ENCODE assay signal across 8 cellular contexts in genomic region chr10:43396061-43396927, GRCh38. TPM values are rescaled to one million over a fixed set of nuclear protein-coding genes. Genes with fewer than 3 reads are reported as not detected.
DNase-seq lines count a peak whose midpoint lies in the region; ATAC-seq and TF ChIP-seq lines count a peak whose summit lies in the region.

No MANE protein-coding gene starts in this region.

- peaks cover 73% of the 10 kb centered on the region for H3K36me3 Mint-ChIP-seq in activated naive CD4-positive, alpha-beta T cell treated with anti-CD3 and anti-CD28 coated beads for 36 hours (ENCODE audit: low read depth)

- peak overlapping the region; percentile 84 for H2AFZ ChIP-seq in neuron (ENCODE audit: low read depth, low read length)

- TF ChIP-seq CTCF in HL-60 (IDR thresholded peaks at IDR 0.05; ENCODE audit: insufficient read depth, low read length) = no peak

- WGBS in thymus = 17% methylated on average over 71 of the region's 71 CpGs

- peak overlapping the region; percentile 89 for H3K4me3 Mint-ChIP-seq in activated naive CD4-positive, alpha-beta T cell treated with anti-CD3 and anti-CD28 coated beads for 36 hours

- H3K27ac ChIP-seq in HL-60 (replicated peaks) (peak overlapping the region; percentile 96), thymus (ENCODE audit: low read depth) (peak overlapping the region; percentile 95)

- H3K4me3 ChIP-seq in HL-60 (replicated peaks; ENCODE audit: insufficient read depth, low read length) (peak overlapping the region; percentile 66), neuron (ENCODE audit: low read length) (peak overlapping the region; percentile 68), thymus (ENCODE audit: low read length) (peak overlapping the region; percentile 75)

- no peaks in the 10 kb centered on the region for H3K27me3 Mint-ChIP-seq in activated naive CD4-positive, alpha-beta T cell treated with anti-CD3 and anti-CD28 coated beads for 36 hours (ENCODE audit: low read depth)

- H3K9me3 Mint-ChIP-seq in activated naive CD4-positive, alpha-beta T cell treated with anti-CD3 and anti-CD28 coated beads for 36 hours = no peaks in the 10 kb centered on the region

- H3K4me1 ChIP-seq in neuron (ENCODE audit: insufficient read depth, low read length) (peaks cover 17% of the 10 kb centered on the region), thymus (ENCODE audit: control insufficient read depth, insufficient read depth, low read length) (peaks cover 32% of the 10 kb centered on the region)

- CTCF ChIA-PET in activated naive CD4-positive, alpha-beta T cell treated with anti-CD3 and anti-CD28 coated beads for 36 hours (lab: Charles Lee) = interaction anchor here (0.9 kb wide), 1 partner anchor 11 kb away, joined by 3 read pairs; no protein-coding TSS in a partner anchor

- H3K9me3 ChIP-seq in neuron (ENCODE audit: low read length) (no peaks in the 10 kb centered on the region), thymus (ENCODE audit: control insufficient read depth) (no peaks in the 10 kb centered on the region)

- H3K36me3 ChIP-seq in neuron (ENCODE audit: insufficient read depth, low read length) = peaks cover 51% of the 10 kb centered on the region
- peaks cover 27% of the 10 kb centered on the region for H3K36me3 ChIP-seq in thymus (ENCODE audit: control insufficient read depth, insufficient read depth)

- peaks cover 75% of the 10 kb centered on the region for H3K4me1 Mint-ChIP-seq in activated naive CD4-positive, alpha-beta T cell treated with anti-CD3 and anti-CD28 coated beads for 36 hours (ENCODE audit: low read depth)

- intact Hi-C loops in activated naive CD4-positive, alpha-beta T cell treated with anti-CD3 and anti-CD28 coated beads for 36 hours (cut with micrococcal nuclease) = loop anchor here (5.0 kb wide), 2 partner anchors 176 to 251 kb away; partner anchors contain the start of genes ZNF239 and ZNF32

- no peaks in the 10 kb centered on the region for H3K27me3 ChIP-seq in HL-60 (ENCODE audit: insufficient read depth, poor library complexity, severe bottlenecking)
- no peaks in the 10 kb centered on the region for H3K27me3 ChIP-seq in neuron (ENCODE audit: insufficient read depth, low read length)
- no peaks in the 10 kb centered on the region for H3K27me3 ChIP-seq in thymus (ENCODE audit: control insufficient read depth, insufficient read depth)

- peak overlapping the region; percentile 99 for H3K27ac Mint-ChIP-seq in activated naive CD4-positive, alpha-beta T cell treated with anti-CD3 and anti-CD28 coated beads for 36 hours

- peak; percentile 33 for ATAC-seq in GM21367 (IDR thresholded peaks at IDR 0.05; ENCODE audit: unreplicated experiment)

- peak; percentile 84 for DNase-seq in COLO668 (lab: John Stamatoyannopoulos, UW; ENCODE audit: unreplicated experiment)
- peak; percentile 71 to 73 for DNase-seq in HL-60 (ENCODE audit: low read depth in 1 of 2, low spot score in 1 of 2)
- DNase-seq in RPMI7951 (ENCODE audit: low read depth) = peak; percentile 69
- DNase-seq in activated naive CD4-positive, alpha-beta T cell treated with anti-CD3 and anti-CD28 coated beads for 36 hours = peak; percentile 87
- DNase-seq in germinal center (ENCODE audit: low spot score) = peak; percentile 82

RNA-seq across cellular contexts. Expression of gene HNRNPF, which starts 12.7 kb away (rescaled TPM):
- total RNA-seq in RPMI7951 (2014; rRNA removed; shearing (Covaris generic)) = 179 and 196 TPM in 2 replicates
- 100 to 1,000 TPM; 379 to 383 TPM for total RNA-seq in activated naive CD4-positive, alpha-beta T cell treated with anti-CD3 and anti-CD28 coated beads for 36 hours
- 136 TPM for polyA plus RNA-seq in thymus

RNA-seq across cellular contexts. Expression of gene FXYD4, which starts 24.9 kb away (rescaled TPM):
- not detected in 2 replicates for total RNA-seq in RPMI7951 (2014; rRNA removed; shearing (Covaris generic))
- not detected for total RNA-seq in activated naive CD4-positive, alpha-beta T cell treated with anti-CD3 and anti-CD28 coated beads for 36 hours
- polyA plus RNA-seq in thymus = 0.59 TPM

RNA-seq across cellular contexts. Expression of gene ZNF487, which starts 40.6 kb away (rescaled TPM):
- total RNA-seq in RPMI7951 (2014; rRNA removed; shearing (Covaris generic)) = 6.1 and 6.3 TPM in 2 replicates
- 1 to 10 TPM; 2.3 to 2.7 TPM for total RNA-seq in activated naive CD4-positive, alpha-beta T cell treated with anti-CD3 and anti-CD28 coated beads for 36 hours
- 11.6 TPM for polyA plus RNA-seq in thymus

Comparison
In these comparisons a context has a peak if more than half of its experiments do, and no peak if none do; other contexts are left out.
1. Peak in every context shown above with its lines: DNase-seq, ATAC-seq, H3K4me3 ChIP-seq and H3K27ac ChIP-seq.